9 cellular contexts compared by ENCODE assay signal in genomic region chr6:106547053-106547414, GRCh38.
DNase-seq lines count a peak whose midpoint lies in the region; ATAC-seq and TF ChIP-seq lines count a peak whose summit lies in the region.
"Had no signal": no experiment of that assay in that cellular context is flagged by ENCODE, and none has a peak within 500 bp of the region (broad histone marks: within the 10 kb centered on the region; RNA-seq: fewer than 3 reads in every experiment).

No MANE protein-coding gene starts in this region.

- peaks cover 80% of the 10 kb centered on the region for H3K36me3 Mint-ChIP-seq in activated CD4-positive, alpha-beta T cell treated with anti-CD3 and anti-CD28 coated beads for 36 hours (ENCODE audit: low read depth)
- peaks cover 52% of the 10 kb centered on the region for H3K36me3 Mint-ChIP-seq in stimulated activated memory B cell treated with anti-CD40 and anti-IgM and Interleukin-4, amounts not matched to agents 10 μg/mL and 1 μg/mL and 100 μg/mL, for 72 hours

- ATAC-seq in activated CD4-positive, alpha-beta T cell treated with anti-CD3 and anti-CD28 coated beads for 36 hours: no peak
- peak; percentile 92 for ATAC-seq in stimulated activated memory B cell treated with anti-CD40 and anti-IgM and Interleukin-4, amounts not matched to agents 10 μg/mL and 1 μg/mL and 100 μg/mL, for 72 hours
- ATAC-seq in HG02759 (IDR thresholded peaks at IDR 0.05; ENCODE audit: unreplicated experiment) (no peak), HG02840 (IDR thresholded peaks at IDR 0.05; ENCODE audit: low FRiP score, unreplicated experiment) (no peak)

- no peaks in the 10 kb centered on the region for H3K27me3 Mint-ChIP-seq in activated CD4-positive, alpha-beta T cell treated with anti-CD3 and anti-CD28 coated beads for 36 hours
- no peaks in the 10 kb centered on the region for H3K27me3 Mint-ChIP-seq in stimulated activated memory B cell treated with anti-CD40 and anti-IgM and Interleukin-4, amounts not matched to agents 10 μg/mL and 1 μg/mL and 100 μg/mL, for 72 hours

- peak overlapping the region; percentile 88 for H3K27ac Mint-ChIP-seq in activated CD4-positive, alpha-beta T cell treated with anti-CD3 and anti-CD28 coated beads for 36 hours
- peak overlapping the region; percentile 95 for H3K27ac Mint-ChIP-seq in stimulated activated memory B cell treated with anti-CD40 and anti-IgM and Interleukin-4, amounts not matched to agents 10 μg/mL and 1 μg/mL and 100 μg/mL, for 72 hours

- POLR2A ChIA-PET in activated CD4-positive, alpha-beta T cell treated with anti-CD3 and anti-CD28 coated beads for 36 hours (lab: Charles Lee): interaction anchor here (0.7 kb wide), 1 partner anchor 27 kb away, joined by 3 read pairs; no protein-coding TSS in a partner anchor

- CTCF ChIA-PET in activated CD4-positive, alpha-beta T cell treated with anti-CD3 and anti-CD28 coated beads for 36 hours (lab: Charles Lee): interaction anchor here (1.9 kb wide), 1 partner anchor 10 kb away, joined by 8 read pairs; no protein-coding TSS in a partner anchor

- H3K9me3 Mint-ChIP-seq in activated CD4-positive, alpha-beta T cell treated with anti-CD3 and anti-CD28 coated beads for 36 hours (ENCODE audit: low read depth): peaks cover 6% of the 10 kb centered on the region
- no peaks in the 10 kb centered on the region for H3K9me3 Mint-ChIP-seq in stimulated activated memory B cell treated with anti-CD40 and anti-IgM and Interleukin-4, amounts not matched to agents 10 μg/mL and 1 μg/mL and 100 μg/mL, for 72 hours

- TF ChIP-seq CTCF in fibroblast of pulmonary artery (IDR thresholded peaks at IDR 0.05; ENCODE audit: low read length, missing control alignments): no peak

- intact Hi-C loops in activated CD4-positive, alpha-beta T cell treated with anti-CD3 and anti-CD28 coated beads for 36 hours (cut with DNase I, micrococcal nuclease): no loop called here

- H3K4me3 ChIP-seq in fibroblast of pulmonary artery (replicated peaks; ENCODE audit: low read depth, low read length): no peak overlapping the region

- peaks cover 51% of the 10 kb centered on the region for H3K4me1 Mint-ChIP-seq in activated CD4-positive, alpha-beta T cell treated with anti-CD3 and anti-CD28 coated beads for 36 hours
- H3K4me1 Mint-ChIP-seq in stimulated activated memory B cell treated with anti-CD40 and anti-IgM and Interleukin-4, amounts not matched to agents 10 μg/mL and 1 μg/mL and 100 μg/mL, for 72 hours: peaks cover 26% of the 10 kb centered on the region

- no peak overlapping the region for H3K4me3 Mint-ChIP-seq in activated CD4-positive, alpha-beta T cell treated with anti-CD3 and anti-CD28 coated beads for 36 hours
- H3K4me3 Mint-ChIP-seq in stimulated activated memory B cell treated with anti-CD40 and anti-IgM and Interleukin-4, amounts not matched to agents 10 μg/mL and 1 μg/mL and 100 μg/mL, for 72 hours: peak overlapping the region; percentile 21

- no peak for DNase-seq in activated CD4-positive, alpha-beta T cell treated with anti-CD3 and anti-CD28 coated beads for 36 hours
- DNase-seq in activated CD4-positive, alpha-beta T cell treated with anti-CD3 and anti-CD28 coated beads, Interleukin-2, amount 50 U/mL, for 48 hours: no peak
- DNase-seq in RPMI8226 (peak; percentile 9), fibroblast of pulmonary artery (ENCODE audit: low read depth) (peak; percentile 41), foreskin melanocyte (no peak)
- DNase-seq: NCI-H2171 had no signal

Comparison
In these comparisons a context has a peak if more than half of its experiments do, and no peak if none do; other contexts are left out.
1. DNase-seq: peak in RPMI8226 (single experiment) and fibroblast of pulmonary artery (single experiment); none in activated CD4-positive, alpha-beta T cell treated with anti-CD3 and anti-CD28 coated beads for 36 hours (single experiment), activated CD4-positive, alpha-beta T cell treated with anti-CD3 and anti-CD28 coated beads, Interleukin-2, amount 50 U/mL, for 48 hours (0 of 2) and foreskin melanocyte (single experiment).